Comparison of ENCODE assay signal across 20 cellular contexts in the genomic region with DNA sequence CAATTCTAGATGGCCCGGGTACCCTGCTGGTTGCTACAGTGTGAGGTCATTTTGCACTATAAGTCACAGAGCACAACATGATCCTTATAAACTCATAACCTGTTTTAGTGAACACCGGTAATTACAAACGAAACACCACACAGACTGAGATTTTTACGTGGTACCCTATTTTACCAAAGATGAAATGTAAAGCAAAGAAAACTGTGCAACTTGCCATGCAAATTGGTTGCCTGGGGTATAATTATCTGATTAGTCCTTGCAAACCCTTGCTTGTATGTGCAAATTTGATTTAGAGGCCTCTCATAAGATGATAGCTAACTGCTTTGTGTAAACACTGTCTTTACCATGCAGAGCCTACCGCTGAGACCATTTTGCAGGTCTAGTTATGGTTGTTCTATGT.
"Had no signal": no experiment of that assay in that cellular context is flagged by ENCODE, and none has a peak within 500 bp of the region (broad histone marks: within the 10 kb centered on the region; RNA-seq: fewer than 3 reads in every experiment).

No MANE protein-coding gene starts in this region.

- H3K4me3 ChIP-seq: right lobe of liver, testis, transverse colon had no signal

- H3K36me3 ChIP-seq: neutrophil, right lobe of liver, transverse colon had no signal

- DNase-seq: activated CD4-positive, alpha-beta T cell treated with anti-CD3 and anti-CD28 coated beads for 36 hours; activated CD4-positive, CD25-positive, alpha-beta regulatory T cell; activated CD8-positive, alpha-beta memory T cell treated with anti-CD3 and anti-CD28 coated beads, Interleukin-2, amount 10 ng/mL, durations not matched to agents 7 days and 5 days; activated CD8-positive, alpha-beta T cell treated with anti-CD3 and anti-CD28 coated beads, Interleukin-2, amount 10 ng/mL, durations not matched to agents 7 days and 5 days; activated effector memory CD4-positive, alpha-beta T cell treated with Interleukin-2 at 50 U/mL for 16 hours; activated naive CD4-positive, alpha-beta T cell treated with Interleukin-2 at 50 U/mL for 16 hours; anterior cingulate cortex; endodermal cell; foreskin fibroblast; head of caudate nucleus; hypothalamus; immature natural killer cell; naive thymus-derived CD8-positive, alpha-beta T cell; right lobe of liver; stimulated activated CD4-positive, alpha-beta T cell treated with anti-CD3 and anti-CD28 coated beads, Interleukin-2, amount 100 ng/mL, for 48 hours; stimulated activated naive CD8-positive, alpha-beta T cell treated with anti-CD3 and anti-CD28 coated beads, Interleukin-15, Interleukin-2, amounts not matched to agents 100 U/mL and 50 U/mL, for 24 hours; testis; transverse colon had no signal

- ATAC-seq: activated CD4-positive, alpha-beta T cell treated with anti-CD3 and anti-CD28 coated beads for 36 hours; activated CD8-positive, alpha-beta memory T cell treated with anti-CD3 and anti-CD28 coated beads, Interleukin-2, amount 10 ng/mL, durations not matched to agents 7 days and 5 days; activated CD8-positive, alpha-beta T cell treated with anti-CD3 and anti-CD28 coated beads, Interleukin-2, amount 10 ng/mL, durations not matched to agents 7 days and 5 days; esophagus mucosa; naive thymus-derived CD8-positive, alpha-beta T cell; right lobe of liver; stimulated activated naive CD8-positive, alpha-beta T cell treated with anti-CD3 and anti-CD28 coated beads, Interleukin-15, Interleukin-2, amounts not matched to agents 100 U/mL and 50 U/mL, for 24 hours had no signal

- H3K9me3 ChIP-seq: neutrophil, right lobe of liver, testis, transverse colon had no signal

- H3K4me1 ChIP-seq: right lobe of liver, testis had no signal

- H3K27ac ChIP-seq: neutrophil, right lobe of liver, testis, transverse colon had no signal

- H3K27me3 ChIP-seq: neutrophil, right lobe of liver, testis, transverse colon had no signal
